Comparison of ENCODE assay signal across 24 cellular contexts in the genomic region with DNA sequence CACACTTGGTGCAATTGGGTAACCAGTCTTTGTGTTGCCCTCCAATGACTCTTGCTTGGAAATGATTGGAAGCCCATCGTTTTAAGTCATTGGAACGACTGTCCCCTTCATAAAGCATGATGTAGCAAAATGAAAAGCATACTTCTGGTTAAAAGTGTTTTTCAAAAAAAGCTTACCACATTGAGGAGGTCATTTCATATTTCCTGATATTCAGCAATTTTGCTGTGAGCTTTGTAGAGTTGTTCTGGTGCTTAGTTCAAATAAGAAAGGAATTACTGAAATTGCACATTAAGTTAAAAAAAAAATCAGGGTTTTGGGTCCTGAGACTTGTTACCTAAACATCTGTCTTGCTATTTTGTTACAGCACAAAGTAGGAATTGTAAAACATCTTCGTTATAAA. TPM values are rescaled to one million over a fixed set of nuclear protein-coding genes. Genes with fewer than 3 reads are reported as not detected.
DNase-seq lines count a peak whose midpoint lies in the region; ATAC-seq and TF ChIP-seq lines count a peak whose summit lies in the region.
"Had no signal": no experiment of that assay in that cellular context is flagged by ENCODE, and none has a peak within 500 bp of the region (broad histone marks: within the 10 kb centered on the region; RNA-seq: fewer than 3 reads in every experiment).

No MANE protein-coding gene starts in this region.

- ATAC-seq in activated CD8-positive, alpha-beta T cell treated with anti-CD3 and anti-CD28 coated beads, Interleukin-2, amount 10 ng/mL, durations not matched to agents 7 days and 5 days: no peak
- ATAC-seq in activated CD8-positive, alpha-beta T cell treated with anti-CD3 and anti-CD28 coated beads for 36 hours: no peak
- no peak for ATAC-seq in T-helper 17 cell
- no peak for ATAC-seq in natural killer cell
- ATAC-seq in GM18868 (IDR thresholded peaks at IDR 0.05; ENCODE audit: unreplicated experiment): no peak
- ATAC-seq in GM18873 (IDR thresholded peaks at IDR 0.05; ENCODE audit: low FRiP score, unreplicated experiment): no peak
- ATAC-seq: PC-3 had no signal

- H3K27ac Mint-ChIP-seq in activated CD8-positive, alpha-beta T cell treated with anti-CD3 and anti-CD28 coated beads, Interleukin-2, amount 10 ng/mL, durations not matched to agents 7 days and 5 days: no peak overlapping the region
- no peak overlapping the region for H3K27ac Mint-ChIP-seq in activated CD8-positive, alpha-beta T cell treated with anti-CD3 and anti-CD28 coated beads for 36 hours
- no peak overlapping the region for H3K27ac Mint-ChIP-seq in T-helper 17 cell
- peak overlapping the region; percentile 82 to 87 for H3K27ac Mint-ChIP-seq in natural killer cell
- no peak overlapping the region for H3K27ac Mint-ChIP-seq in type B pancreatic cell
- no peak overlapping the region for H3K27ac Mint-ChIP-seq in T-helper 2 cell treated with Interferon-gamma antibody and Interleukin-4, amounts not matched to agents 5 μg/mL and 100 μg/mL, for 36 hours

- H3K4me1 Mint-ChIP-seq in activated CD8-positive, alpha-beta T cell treated with anti-CD3 and anti-CD28 coated beads, Interleukin-2, amount 10 ng/mL, durations not matched to agents 7 days and 5 days (ENCODE audit: low read depth): peaks cover 37% of the 10 kb centered on the region
- H3K4me1 Mint-ChIP-seq in activated CD8-positive, alpha-beta T cell treated with anti-CD3 and anti-CD28 coated beads for 36 hours (ENCODE audit: low read depth): peaks cover 38% of the 10 kb centered on the region
- H3K4me1 Mint-ChIP-seq in T-helper 17 cell (peaks cover 16% of the 10 kb centered on the region), natural killer cell (peaks cover 31 to 55% of the 10 kb centered on the region in 2 donors), type B pancreatic cell (ENCODE audit: unreplicated experiment) (peaks cover 32% of the 10 kb centered on the region)
- peaks cover 25% of the 10 kb centered on the region for H3K4me1 Mint-ChIP-seq in T-helper 2 cell treated with Interferon-gamma antibody and Interleukin-4, amounts not matched to agents 5 μg/mL and 100 μg/mL, for 36 hours (ENCODE audit: low read depth)

- DNase-seq in activated CD8-positive, alpha-beta T cell treated with anti-CD3 and anti-CD28 coated beads, Interleukin-2, amount 10 ng/mL, durations not matched to agents 7 days and 5 days: no peak
- no peak for DNase-seq in activated CD8-positive, alpha-beta T cell treated with anti-CD3 and anti-CD28 coated beads for 36 hours
- DNase-seq in T-helper 17 cell (no peak), natural killer cell (no peak), type B pancreatic cell (ENCODE audit: extremely low spot score, unreplicated experiment) (no peak)
- no peak for DNase-seq in T-helper 2 cell treated with Interferon-gamma antibody and Interleukin-4, amounts not matched to agents 5 μg/mL and 100 μg/mL, for 36 hours (ENCODE audit: low spot score)
- DNase-seq: C1 segment of cervical spinal cord; CD4-positive, alpha-beta memory T cell; COR-L47; DMS53; GM23248; H9; Karpas-422; NCI-H1092; NCI-H2029 treated with DMSO at 0.1 percent for 48 hours; NCI-H446 treated with DMSO at 0.1 percent for 48 hours; NCI-H526; NCI-H82; NK-92 treated with Interleukin-12 subunit alpha and Interleukin-12 subunit beta, amount 100 ng/mL, for 24 hours; PC-3; SK-N-SH had no signal

- H3K27me3 Mint-ChIP-seq in activated CD8-positive, alpha-beta T cell treated with anti-CD3 and anti-CD28 coated beads, Interleukin-2, amount 10 ng/mL, durations not matched to agents 7 days and 5 days (ENCODE audit: low read depth): no peaks in the 10 kb centered on the region
- no peaks in the 10 kb centered on the region for H3K27me3 Mint-ChIP-seq in activated CD8-positive, alpha-beta T cell treated with anti-CD3 and anti-CD28 coated beads for 36 hours
- H3K27me3 Mint-ChIP-seq in T-helper 17 cell: no peaks in the 10 kb centered on the region
- no peaks in the 10 kb centered on the region for H3K27me3 Mint-ChIP-seq in natural killer cell (ENCODE audit: low read depth in 2 of 2)
- no peaks in the 10 kb centered on the region for H3K27me3 Mint-ChIP-seq in type B pancreatic cell
- no peaks in the 10 kb centered on the region for H3K27me3 Mint-ChIP-seq in T-helper 2 cell treated with Interferon-gamma antibody and Interleukin-4, amounts not matched to agents 5 μg/mL and 100 μg/mL, for 36 hours (ENCODE audit: low read depth)
- H3K27me3 Mint-ChIP-seq: CD4-positive, alpha-beta memory T cell; IgD-negative memory B cell had no signal

- no peaks in the 10 kb centered on the region for H3K9me3 Mint-ChIP-seq in activated CD8-positive, alpha-beta T cell treated with anti-CD3 and anti-CD28 coated beads, Interleukin-2, amount 10 ng/mL, durations not matched to agents 7 days and 5 days (ENCODE audit: insufficient read depth)
- H3K9me3 Mint-ChIP-seq in activated CD8-positive, alpha-beta T cell treated with anti-CD3 and anti-CD28 coated beads for 36 hours: peaks cover 2% of the 10 kb centered on the region
- H3K9me3 Mint-ChIP-seq in natural killer cell (no peaks in the 10 kb centered on the region), type B pancreatic cell (peaks cover 4% of the 10 kb centered on the region)
- H3K9me3 Mint-ChIP-seq in T-helper 2 cell treated with Interferon-gamma antibody and Interleukin-4, amounts not matched to agents 5 μg/mL and 100 μg/mL, for 36 hours: no peaks in the 10 kb centered on the region
- H3K9me3 Mint-ChIP-seq: IgD-negative memory B cell had no signal

- no peak for TF ChIP-seq CTCF in activated CD8-positive, alpha-beta T cell treated with anti-CD3 and anti-CD28 coated beads for 36 hours (IDR thresholded peaks at IDR 0.05)
- TF ChIP-seq CTCF in natural killer cell (IDR thresholded peaks at IDR 0.05) (no peak), type B pancreatic cell (conservative IDR thresholded peaks at IDR 0.05) (no peak)

- CTCF ChIA-PET in activated CD8-positive, alpha-beta T cell treated with anti-CD3 and anti-CD28 coated beads, Interleukin-2, amount 10 ng/mL, durations not matched to agents 7 days and 5 days (lab: Charles Lee): no interaction called here
- CTCF ChIA-PET in activated CD8-positive, alpha-beta T cell treated with anti-CD3 and anti-CD28 coated beads for 36 hours (lab: Charles Lee): no interaction called here

- H3K4me3 Mint-ChIP-seq in activated CD8-positive, alpha-beta T cell treated with anti-CD3 and anti-CD28 coated beads, Interleukin-2, amount 10 ng/mL, durations not matched to agents 7 days and 5 days: peak overlapping the region; percentile 68
- no peak overlapping the region for H3K4me3 Mint-ChIP-seq in activated CD8-positive, alpha-beta T cell treated with anti-CD3 and anti-CD28 coated beads for 36 hours
- H3K4me3 Mint-ChIP-seq in T-helper 17 cell: peak overlapping the region; percentile 15
- peak overlapping the region; percentile 14 for H3K4me3 Mint-ChIP-seq in natural killer cell
- H3K4me3 Mint-ChIP-seq in type B pancreatic cell: peak overlapping the region; percentile 3
- no peak overlapping the region for H3K4me3 Mint-ChIP-seq in T-helper 2 cell treated with Interferon-gamma antibody and Interleukin-4, amounts not matched to agents 5 μg/mL and 100 μg/mL, for 36 hours
- H3K4me3 Mint-ChIP-seq: CD4-positive, alpha-beta memory T cell; H9 had no signal

- H3K9me3 ChIP-seq in T-helper 17 cell (ENCODE audit: control insufficient read depth, low read length, poor library complexity, severe bottlenecking): no peaks in the 10 kb centered on the region
- H3K9me3 ChIP-seq: SK-N-SH had no signal

- peaks cover 24% of the 10 kb centered on the region for H3K36me3 Mint-ChIP-seq in activated CD8-positive, alpha-beta T cell treated with anti-CD3 and anti-CD28 coated beads, Interleukin-2, amount 10 ng/mL, durations not matched to agents 7 days and 5 days (ENCODE audit: low read depth)
- H3K36me3 Mint-ChIP-seq in activated CD8-positive, alpha-beta T cell treated with anti-CD3 and anti-CD28 coated beads for 36 hours (ENCODE audit: low read depth): peaks cover 30% of the 10 kb centered on the region
- H3K36me3 Mint-ChIP-seq in T-helper 17 cell (ENCODE audit: low read depth): no peaks in the 10 kb centered on the region
- H3K36me3 Mint-ChIP-seq in natural killer cell: no peaks in the 10 kb centered on the region
- H3K36me3 Mint-ChIP-seq in type B pancreatic cell: peaks cover 12% of the 10 kb centered on the region
- H3K36me3 Mint-ChIP-seq in T-helper 2 cell treated with Interferon-gamma antibody and Interleukin-4, amounts not matched to agents 5 μg/mL and 100 μg/mL, for 36 hours (ENCODE audit: low read depth): peaks cover 18% of the 10 kb centered on the region

- intact Hi-C loops in activated CD8-positive, alpha-beta T cell treated with anti-CD3 and anti-CD28 coated beads for 36 hours (cut with micrococcal nuclease): no loop called here
- intact Hi-C loops in natural killer cell (cut with micrococcal nuclease): no loop called here

- POLR2A ChIA-PET in activated CD8-positive, alpha-beta T cell treated with anti-CD3 and anti-CD28 coated beads, Interleukin-2, amount 10 ng/mL, durations not matched to agents 7 days and 5 days (lab: Charles Lee): no interaction called here
- POLR2A ChIA-PET in activated CD8-positive, alpha-beta T cell treated with anti-CD3 and anti-CD28 coated beads for 36 hours (lab: Charles Lee): no interaction called here

RNA-seq across cellular contexts. Expression of a gene that starts 51.8 kb away (rescaled TPM):
- 10 to 100 TPM; 20.0 to 23.0 TPM for total RNA-seq in activated CD8-positive, alpha-beta T cell treated with anti-CD3 and anti-CD28 coated beads, Interleukin-2, amount 10 ng/mL, durations not matched to agents 7 days and 5 days
- total RNA-seq in activated CD8-positive, alpha-beta T cell treated with anti-CD3 and anti-CD28 coated beads for 36 hours: 10 to 100 TPM; 28.9 to 32.0 TPM
- total RNA-seq in T-helper 17 cell (10 to 100 TPM; 15.7 to 20.2 TPM), natural killer cell (10 to 100 TPM; 21.9 to 43.8 (median 32.7) TPM), type B pancreatic cell (ENCODE audit: low replicate concordance) (41.3 and 91.6 TPM in 2 replicates)

Comparison
In these comparisons a context has a peak if more than half of its experiments do, and no peak if none do; other contexts are left out.
1. H3K4me3 Mint-ChIP-seq: peak in activated CD8-positive, alpha-beta T cell treated with anti-CD3 and anti-CD28 coated beads, Interleukin-2, amount 10 ng/mL, durations not matched to agents 7 days and 5 days (single experiment), T-helper 17 cell (single experiment), natural killer cell (single experiment) and type B pancreatic cell (single experiment); none in activated CD8-positive, alpha-beta T cell treated with anti-CD3 and anti-CD28 coated beads for 36 hours (single experiment) and T-helper 2 cell treated with Interferon-gamma antibody and Interleukin-4, amounts not matched to agents 5 μg/mL and 100 μg/mL, for 36 hours (single experiment).
2. H3K27ac Mint-ChIP-seq: peak in natural killer cell (2 of 2); none in activated CD8-positive, alpha-beta T cell treated with anti-CD3 and anti-CD28 coated beads, Interleukin-2, amount 10 ng/mL, durations not matched to agents 7 days and 5 days (single experiment), activated CD8-positive, alpha-beta T cell treated with anti-CD3 and anti-CD28 coated beads for 36 hours (single experiment), T-helper 17 cell (single experiment), type B pancreatic cell (single experiment) and T-helper 2 cell treated with Interferon-gamma antibody and Interleukin-4, amounts not matched to agents 5 μg/mL and 100 μg/mL, for 36 hours (single experiment).